ENCODE assay signal across 1 cellular context in the genomic region with DNA sequence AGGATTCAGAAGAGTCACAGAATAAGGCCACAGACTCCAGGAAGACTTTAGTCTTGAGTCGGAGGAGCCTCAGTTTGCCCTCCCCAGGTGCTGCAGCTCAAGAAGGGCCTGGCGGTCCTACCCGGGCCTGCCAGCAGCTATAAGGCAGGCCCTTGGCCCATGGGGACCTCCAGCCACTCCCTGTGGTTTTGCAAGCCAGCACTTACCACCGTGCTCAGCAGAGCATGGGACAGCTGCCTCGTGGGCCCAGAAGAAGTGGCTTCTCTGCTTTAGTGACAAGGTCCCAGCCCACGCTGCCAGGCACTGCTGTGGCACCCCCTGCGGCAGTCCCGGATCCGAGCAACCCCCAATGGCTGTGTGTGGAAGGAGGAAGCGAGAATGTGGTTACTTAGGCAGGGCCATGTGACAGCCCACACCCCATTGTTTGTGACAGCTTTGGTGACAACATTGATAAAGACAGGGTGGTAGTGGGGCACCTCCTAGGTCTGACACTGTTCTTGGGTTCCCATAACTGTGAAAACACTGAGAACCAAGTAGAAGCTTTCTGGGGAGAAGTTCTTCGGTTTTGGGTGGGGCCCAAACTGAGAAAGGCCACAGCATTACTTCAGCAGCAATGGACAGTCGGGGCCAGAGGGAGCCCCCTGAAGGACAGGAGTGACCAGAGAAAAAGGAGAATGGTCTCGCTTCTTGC.
TF ChIP-seq lines count a peak whose summit lies in the region.

A gene with protein sequence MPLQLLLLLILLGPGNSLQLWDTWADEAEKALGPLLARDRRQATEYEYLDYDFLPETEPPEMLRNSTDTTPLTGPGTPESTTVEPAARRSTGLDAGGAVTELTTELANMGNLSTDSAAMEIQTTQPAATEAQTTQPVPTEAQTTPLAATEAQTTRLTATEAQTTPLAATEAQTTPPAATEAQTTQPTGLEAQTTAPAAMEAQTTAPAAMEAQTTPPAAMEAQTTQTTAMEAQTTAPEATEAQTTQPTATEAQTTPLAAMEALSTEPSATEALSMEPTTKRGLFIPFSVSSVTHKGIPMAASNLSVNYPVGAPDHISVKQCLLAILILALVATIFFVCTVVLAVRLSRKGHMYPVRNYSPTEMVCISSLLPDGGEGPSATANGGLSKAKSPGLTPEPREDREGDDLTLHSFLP (minus strand): TSS at position 361 of the 691 bp plus-strand sequence. CDS start 9,587 bp downstream, outside the sequence.

TF ChIP-seq in K562, 482 proteins besides CTCF, POLR2A, EP300 and RAD21 (continued from another document and continues in another):
- TF ChIP-seq, protein P1, sequence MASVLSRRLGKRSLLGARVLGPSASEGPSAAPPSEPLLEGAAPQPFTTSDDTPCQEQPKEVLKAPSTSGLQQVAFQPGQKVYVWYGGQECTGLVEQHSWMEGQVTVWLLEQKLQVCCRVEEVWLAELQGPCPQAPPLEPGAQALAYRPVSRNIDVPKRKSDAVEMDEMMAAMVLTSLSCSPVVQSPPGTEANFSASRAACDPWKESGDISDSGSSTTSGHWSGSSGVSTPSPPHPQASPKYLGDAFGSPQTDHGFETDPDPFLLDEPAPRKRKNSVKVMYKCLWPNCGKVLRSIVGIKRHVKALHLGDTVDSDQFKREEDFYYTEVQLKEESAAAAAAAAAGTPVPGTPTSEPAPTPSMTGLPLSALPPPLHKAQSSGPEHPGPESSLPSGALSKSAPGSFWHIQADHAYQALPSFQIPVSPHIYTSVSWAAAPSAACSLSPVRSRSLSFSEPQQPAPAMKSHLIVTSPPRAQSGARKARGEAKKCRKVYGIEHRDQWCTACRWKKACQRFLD (CRISPR knock-in tag; IDR thresholded peaks at IDR 0.05): peak; percentile 53; the same call in 1 of the 2 replicates
- TF ChIP-seq ILF3 (IDR thresholded peaks at IDR 0.05; ENCODE audit: borderline replicate concordance): no peak
- no peak for TF ChIP-seq JUND (IDR thresholded peaks at IDR 0.05; ENCODE audit: borderline replicate concordance, low read depth, low read length)
- TF ChIP-seq JUND (tag; IDR thresholded peaks at IDR 0.05; ENCODE audit: borderline replicate concordance, low read depth, low read length): peak; percentile 10; the same call in 1 of the 3 replicates
- no peak for TF ChIP-seq ZBTB7A (IDR thresholded peaks at IDR 0.05; ENCODE audit: borderline replicate concordance, control insufficient read depth, low read depth, low read length)
- no peak for TF ChIP-seq KDM5B (IDR thresholded peaks at IDR 0.05; ENCODE audit: insufficient replicate concordance, low read depth, low read length)
- TF ChIP-seq POLR3A (IDR thresholded peaks at IDR 0.05; ENCODE audit: borderline replicate concordance, extremely low read depth, insufficient read depth, insufficient read length): no peak
- TF ChIP-seq, protein P2, sequence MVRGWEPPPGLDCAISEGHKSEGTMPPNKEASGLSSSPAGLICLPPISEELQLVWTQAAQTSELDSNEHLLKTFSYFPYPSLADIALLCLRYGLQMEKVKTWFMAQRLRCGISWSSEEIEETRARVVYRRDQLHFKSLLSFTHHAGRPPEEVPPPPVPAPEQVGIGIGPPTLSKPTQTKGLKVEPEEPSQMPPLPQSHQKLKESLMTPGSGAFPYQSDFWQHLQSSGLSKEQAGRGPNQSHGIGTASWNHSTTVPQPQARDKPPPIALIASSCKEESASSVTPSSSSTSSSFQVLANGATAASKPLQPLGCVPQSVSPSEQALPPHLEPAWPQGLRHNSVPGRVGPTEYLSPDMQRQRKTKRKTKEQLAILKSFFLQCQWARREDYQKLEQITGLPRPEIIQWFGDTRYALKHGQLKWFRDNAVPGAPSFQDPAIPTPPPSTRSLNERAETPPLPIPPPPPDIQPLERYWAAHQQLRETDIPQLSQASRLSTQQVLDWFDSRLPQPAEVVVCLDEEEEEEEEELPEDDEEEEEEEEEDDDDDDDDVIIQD (CRISPR knock-in tag; IDR thresholded peaks at IDR 0.05): 0 out of 2 replicates have a peak, but pooled peaks have one; percentile 27
- peak; percentile 88 for TF ChIP-seq ZNF583 (CRISPR knock-in tag; IDR thresholded peaks at IDR 0.05)
- no peak for TF ChIP-seq SAFB2 (IDR thresholded peaks at IDR 0.05; ENCODE audit: borderline replicate concordance, low read depth, low read length, severe bottlenecking)
- no peak for TF ChIP-seq NBN (IDR thresholded peaks at IDR 0.05; ENCODE audit: low read depth)
- TF ChIP-seq ZNF76 (CRISPR knock-in tag; IDR thresholded peaks at IDR 0.05; ENCODE audit: borderline replicate concordance): peak; percentile 84; the same call in 1 of the 2 replicates
- TF ChIP-seq ETV6 (IDR thresholded peaks at IDR 0.05; ENCODE audit: borderline replicate concordance in 1 of 2, low read depth in 2 of 2, low read length in 1 of 2): no peak
- no peak for TF ChIP-seq ETV6 (CRISPR knock-in tag; IDR thresholded peaks at IDR 0.05; ENCODE audit: borderline replicate concordance)
- TF ChIP-seq ZNF41 (CRISPR knock-in tag; conservative IDR thresholded peaks at IDR 0.05): peak; percentile 60; the same call in 1 of the 2 replicates
- no peak for TF ChIP-seq NCOA1 (IDR thresholded peaks at IDR 0.05; ENCODE audit: low read depth)
- TF ChIP-seq, protein P3, sequence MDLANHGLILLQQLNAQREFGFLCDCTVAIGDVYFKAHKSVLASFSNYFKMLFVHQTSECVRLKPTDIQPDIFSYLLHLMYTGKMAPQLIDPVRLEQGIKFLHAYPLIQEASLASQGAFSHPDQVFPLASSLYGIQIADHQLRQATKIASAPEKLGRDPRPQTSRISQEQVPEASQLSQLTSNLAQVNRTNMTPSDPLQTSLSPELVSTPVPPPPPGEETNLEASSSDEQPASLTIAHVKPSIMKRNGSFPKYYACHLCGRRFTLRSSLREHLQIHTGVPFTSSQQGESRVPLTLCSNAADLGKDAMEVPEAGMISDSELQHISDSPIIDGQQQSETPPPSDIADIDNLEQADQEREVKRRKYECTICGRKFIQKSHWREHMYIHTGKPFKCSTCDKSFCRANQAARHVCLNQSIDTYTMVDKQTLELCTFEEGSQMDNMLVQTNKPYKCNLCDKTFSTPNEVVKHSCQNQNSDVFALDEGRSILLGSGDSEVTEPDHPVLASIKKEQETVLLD (IDR thresholded peaks at IDR 0.05): 0 out of 2 replicates have a peak, but pooled peaks have one; percentile 25
- peak; percentile 83 for TF ChIP-seq KLF6 (CRISPR knock-in tag; IDR thresholded peaks at IDR 0.05; ENCODE audit: borderline replicate concordance)
- TF ChIP-seq ZNF830 (CRISPR knock-in tag; IDR thresholded peaks at IDR 0.05): 0 out of 2 replicates have a peak, but pooled peaks have one; percentile 38
- peak; percentile 47 for TF ChIP-seq USF2 (CRISPR knock-in tag; IDR thresholded peaks at IDR 0.05)
- TF ChIP-seq ZBTB43 (CRISPR knock-in tag; IDR thresholded peaks at IDR 0.05): no peak
- TF ChIP-seq, protein P4, sequence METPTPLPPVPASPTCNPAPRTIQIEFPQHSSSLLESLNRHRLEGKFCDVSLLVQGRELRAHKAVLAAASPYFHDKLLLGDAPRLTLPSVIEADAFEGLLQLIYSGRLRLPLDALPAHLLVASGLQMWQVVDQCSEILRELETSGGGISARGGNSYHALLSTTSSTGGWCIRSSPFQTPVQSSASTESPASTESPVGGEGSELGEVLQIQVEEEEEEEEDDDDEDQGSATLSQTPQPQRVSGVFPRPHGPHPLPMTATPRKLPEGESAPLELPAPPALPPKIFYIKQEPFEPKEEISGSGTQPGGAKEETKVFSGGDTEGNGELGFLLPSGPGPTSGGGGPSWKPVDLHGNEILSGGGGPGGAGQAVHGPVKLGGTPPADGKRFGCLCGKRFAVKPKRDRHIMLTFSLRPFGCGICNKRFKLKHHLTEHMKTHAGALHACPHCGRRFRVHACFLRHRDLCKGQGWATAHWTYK (CRISPR knock-in tag; IDR thresholded peaks at IDR 0.05): peak; percentile 94
- TF ChIP-seq THRAP3 (IDR thresholded peaks at IDR 0.05; ENCODE audit: borderline replicate concordance): no peak
- TF ChIP-seq FOXK1 (CRISPR knock-in tag; IDR thresholded peaks at IDR 0.05; ENCODE audit: borderline replicate concordance): no peak
- no peak for TF ChIP-seq NFIX (CRISPR knock-in tag; IDR thresholded peaks at IDR 0.05; ENCODE audit: low read depth)
- no peak for TF ChIP-seq MITF (IDR thresholded peaks at IDR 0.05)
- TF ChIP-seq HINFP (tag; conservative IDR thresholded peaks at IDR 0.05; ENCODE audit: low read depth): 0 out of 2 replicates have a peak, but pooled peaks have one; percentile 26
- 0 out of 2 replicates have a peak, but pooled peaks have one; percentile 28 for TF ChIP-seq ZNF764 (CRISPR knock-in tag; IDR thresholded peaks at IDR 0.05; ENCODE audit: low read depth)
- TF ChIP-seq PHF20 (IDR thresholded peaks at IDR 0.05; ENCODE audit: partially characterized antibody): no peak
- no peak for TF ChIP-seq KDM4B (IDR thresholded peaks at IDR 0.05; ENCODE audit: borderline replicate concordance in 2 of 2, low read depth in 1 of 2)
- TF ChIP-seq ZNF589 (CRISPR knock-in tag; IDR thresholded peaks at IDR 0.05; ENCODE audit: low read depth): 0 out of 2 replicates have a peak, but pooled peaks have one; percentile 40
- peak; percentile 71; the same call in 1 of the 2 replicates for TF ChIP-seq ZKSCAN8 (CRISPR knock-in tag; IDR thresholded peaks at IDR 0.05)
- TF ChIP-seq, protein P5, sequence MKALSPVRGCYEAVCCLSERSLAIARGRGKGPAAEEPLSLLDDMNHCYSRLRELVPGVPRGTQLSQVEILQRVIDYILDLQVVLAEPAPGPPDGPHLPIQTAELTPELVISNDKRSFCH (CRISPR knock-in tag; IDR thresholded peaks at IDR 0.05): no peak
- TF ChIP-seq, protein P5 (tag; IDR thresholded peaks at IDR 0.05): 0 out of 2 replicates have a peak, but pooled peaks have one; percentile 35
- TF ChIP-seq ZNF444 (CRISPR knock-in tag; IDR thresholded peaks at IDR 0.05): 0 out of 2 replicates have a peak, but pooled peaks have one; percentile 19
- TF ChIP-seq ARID3B (CRISPR knock-in tag; IDR thresholded peaks at IDR 0.05; ENCODE audit: borderline replicate concordance): 0 out of 2 replicates have a peak, but pooled peaks have one; percentile 66
- TF ChIP-seq MEIS2 (IDR thresholded peaks at IDR 0.05; ENCODE audit: partially characterized antibody): peak; percentile 18
- no peak for TF ChIP-seq ESRRB (CRISPR knock-in tag; IDR thresholded peaks at IDR 0.05; ENCODE audit: borderline replicate concordance)
- no peak for TF ChIP-seq ZC3H4 (CRISPR knock-in tag; IDR thresholded peaks at IDR 0.05; ENCODE audit: borderline replicate concordance)
- no peak for TF ChIP-seq TEAD2 (tag; IDR thresholded peaks at IDR 0.05)
- TF ChIP-seq, protein P6, sequence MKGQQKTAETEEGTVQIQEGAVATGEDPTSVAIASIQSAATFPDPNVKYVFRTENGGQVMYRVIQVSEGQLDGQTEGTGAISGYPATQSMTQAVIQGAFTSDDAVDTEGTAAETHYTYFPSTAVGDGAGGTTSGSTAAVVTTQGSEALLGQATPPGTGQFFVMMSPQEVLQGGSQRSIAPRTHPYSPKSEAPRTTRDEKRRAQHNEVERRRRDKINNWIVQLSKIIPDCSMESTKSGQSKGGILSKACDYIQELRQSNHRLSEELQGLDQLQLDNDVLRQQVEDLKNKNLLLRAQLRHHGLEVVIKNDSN (CRISPR knock-in tag; IDR thresholded peaks at IDR 0.05): peak; percentile 67
